26 cellular contexts compared by ENCODE assay signal in genomic region chr3:85251766-85252165, GRCh38.
"Had no signal": no experiment of that assay in that cellular context is flagged by ENCODE, and none has a peak within 500 bp of the region (broad histone marks: within the 10 kb centered on the region; RNA-seq: fewer than 3 reads in every experiment).

No MANE protein-coding gene starts in this region.

- H2AFZ ChIP-seq: hepatocyte had no signal

- H3K9me3 Mint-ChIP-seq: neural crest cell; stimulated activated naive CD8-positive, alpha-beta T cell treated with anti-CD3 and anti-CD28 coated beads, Interleukin-15, amount 100 ng/mL, for 72 hours had no signal

- H3K9me3 ChIP-seq: esophagus muscularis mucosa, gastroesophageal sphincter, heart left ventricle, neutrophil, pancreas, suprapubic skin, vagina had no signal

- H3K27me3 Mint-ChIP-seq: memory B cell; stimulated activated naive CD8-positive, alpha-beta T cell treated with anti-CD3 and anti-CD28 coated beads, Interleukin-15, amount 100 ng/mL, for 72 hours had no signal

- H3K79me2 ChIP-seq: hepatocyte had no signal

- H3K27me3 ChIP-seq: esophagus muscularis mucosa, foreskin keratinocyte, gastroesophageal sphincter, heart left ventricle, hepatocyte, neutrophil, pancreas, suprapubic skin, vagina had no signal

- ATAC-seq: foreskin keratinocyte; gastroesophageal sphincter; heart left ventricle; left lobe of liver; natural killer cell; pancreas; sciatic nerve; stimulated activated naive CD8-positive, alpha-beta T cell treated with anti-CD3 and anti-CD28 coated beads, Interleukin-15, amount 100 ng/mL, for 72 hours had no signal

- H3K4me1 Mint-ChIP-seq: memory B cell; natural killer cell; neural crest cell; stimulated activated naive CD8-positive, alpha-beta T cell treated with anti-CD3 and anti-CD28 coated beads, Interleukin-15, amount 100 ng/mL, for 72 hours had no signal

- H3K4me3 Mint-ChIP-seq: memory B cell; natural killer cell; neural crest cell; stimulated activated naive CD8-positive, alpha-beta T cell treated with anti-CD3 and anti-CD28 coated beads, Interleukin-15, amount 100 ng/mL, for 72 hours had no signal

- H3K27ac ChIP-seq: esophagus muscularis mucosa, foreskin keratinocyte, gastroesophageal sphincter, heart left ventricle, hepatocyte, neutrophil, pancreas, suprapubic skin, vagina had no signal

- H3K4me3 ChIP-seq: esophagus muscularis mucosa, gastroesophageal sphincter, heart left ventricle, hepatocyte, lung, pancreas, smooth muscle cell, suprapubic skin, vagina had no signal

- H3K36me3 Mint-ChIP-seq: memory B cell, natural killer cell had no signal

- DNase-seq: dermis blood vessel endothelial cell; effector memory CD4-positive, alpha-beta T cell; foreskin keratinocyte; heart left ventricle; kidney; natural killer cell; pancreas; stimulated activated CD4-positive, alpha-beta T cell treated with anti-CD3 and anti-CD28 coated beads, Interleukin-12 subunit alpha, Interleukin-12 subunit beta, amount 100 ng/mL, for 4 hours; stimulated activated CD4-positive, alpha-beta T cell treated with anti-CD3 and anti-CD28 coated beads, Interleukin-1b, Interleukin-23, amount 100 ng/mL, for 48 hours; stimulated activated CD4-positive, alpha-beta T cell treated with anti-CD3 and anti-CD28 coated beads, Interleukin-4, amount 100 ng/mL, for 1 hour; stimulated activated CD8-positive, alpha-beta memory T cell treated with anti-CD3 and anti-CD28 coated beads, Interleukin-4, amount 100 ng/mL, for 48 hours; stimulated activated naive CD4-positive, alpha-beta T cell; stimulated activated naive CD8-positive, alpha-beta T cell treated with anti-CD3 and anti-CD28 coated beads, Interleukin-15, amount 100 ng/mL, for 72 hours; trophoblast cell had no signal

- H3K36me3 ChIP-seq: esophagus muscularis mucosa, gastroesophageal sphincter, heart left ventricle, neutrophil, pancreas, suprapubic skin, vagina had no signal

- H3K27ac Mint-ChIP-seq: memory B cell; natural killer cell; stimulated activated naive CD8-positive, alpha-beta T cell treated with anti-CD3 and anti-CD28 coated beads, Interleukin-15, amount 100 ng/mL, for 72 hours had no signal

- H3K4me2 ChIP-seq: hepatocyte, smooth muscle cell had no signal

- H3K4me1 ChIP-seq: esophagus muscularis mucosa, foreskin keratinocyte, gastroesophageal sphincter, heart left ventricle, pancreas, suprapubic skin, vagina had no signal
